Comparison of ENCODE assay signal across 8 cellular contexts in genomic region chr4:7068279-7068842, GRCh38.
DNase-seq lines count a peak whose midpoint lies in the region; ATAC-seq lines count a peak whose summit lies in the region.

No MANE protein-coding gene starts in this region.

- H3K4me3 ChIP-seq in iPS-11a (ENCODE audit: low read depth, low read length) (peak overlapping the region; percentile 56), subcutaneous abdominal adipose tissue (ENCODE audit: low read depth in 1 of 5, low read length in 5 of 5) (peak overlapping the region; percentile 66 to 99 (median 77))

- peak; percentile 6 for ATAC-seq in HG03025 (IDR thresholded peaks at IDR 0.05; ENCODE audit: low FRiP score, unreplicated experiment)

- peak; percentile 37 for DNase-seq in DMS79 (lab: John Stamatoyannopoulos, UW)
- no peak for DNase-seq in DMS79 treated with DMSO at 0.1 percent for 48 hours (lab: John Stamatoyannopoulos, UW)
- peak; percentile 100 for DNase-seq in activated CD8-positive, alpha-beta memory T cell treated with anti-CD3 and anti-CD28 coated beads, Interleukin-2, amount 50 U/mL, for 48 hours
- DNase-seq in NCI-H82 treated with DMSO at 0.1 percent for 48 hours (lab: John Stamatoyannopoulos, UW; ENCODE audit: unreplicated experiment): no peak
- no peak for DNase-seq in stimulated activated CD4-positive, alpha-beta T cell treated with anti-CD3 and anti-CD28 coated beads, Interleukin-2, amount 100 ng/mL, for 24 hours

- H3K9me3 ChIP-seq in subcutaneous abdominal adipose tissue (ENCODE audit: control insufficient read depth in 5 of 5, low read length in 5 of 5): no peaks in the 10 kb centered on the region

- H3K9ac ChIP-seq in subcutaneous abdominal adipose tissue (ENCODE audit: low read length in 5 of 5): peak overlapping the region; percentile 74 to 87 (median 83)

- peaks cover 0 to 2% (median 0%) of the 10 kb centered on the region in 5 donors for H3K27me3 ChIP-seq in subcutaneous abdominal adipose tissue (ENCODE audit: control insufficient read depth in 5 of 5, insufficient read depth in 4 of 5, low read length in 5 of 5)

- peaks cover 5 to 31% (median 28%) of the 10 kb centered on the region in 5 donors for H3K4me1 ChIP-seq in subcutaneous abdominal adipose tissue (ENCODE audit: control insufficient read depth in 5 of 5, insufficient read depth in 5 of 5, low read length in 5 of 5)

- H3K27ac ChIP-seq in subcutaneous abdominal adipose tissue (ENCODE audit: low read depth, low read length): peak overlapping the region; percentile 85

- H3K36me3 ChIP-seq in subcutaneous abdominal adipose tissue (ENCODE audit: control insufficient read depth in 5 of 5, insufficient read depth in 5 of 5, low read length in 5 of 5): peaks cover 0 to 15% (median 8%) of the 10 kb centered on the region in 5 donors

Comparison
In these comparisons a context has a peak if more than half of its experiments do, and no peak if none do; other contexts are left out.
1. DNase-seq: peak in DMS79 (single experiment) and activated CD8-positive, alpha-beta memory T cell treated with anti-CD3 and anti-CD28 coated beads, Interleukin-2, amount 50 U/mL, for 48 hours (single experiment); none in DMS79 treated with DMSO at 0.1 percent for 48 hours (single experiment), NCI-H82 treated with DMSO at 0.1 percent for 48 hours (single experiment) and stimulated activated CD4-positive, alpha-beta T cell treated with anti-CD3 and anti-CD28 coated beads, Interleukin-2, amount 100 ng/mL, for 24 hours (0 of 2).